25 cellular contexts compared by ENCODE assay signal in genomic region chr1:105641407-105641806, GRCh38.
DNase-seq lines count a peak whose midpoint lies in the region; ATAC-seq, FAIRE-seq and TF ChIP-seq lines count a peak whose summit lies in the region.
"Had no signal": no experiment of that assay in that cellular context is flagged by ENCODE, and none has a peak within 500 bp of the region (broad histone marks: within the 10 kb centered on the region; RNA-seq: fewer than 3 reads in every experiment).

No MANE protein-coding gene starts in this region.

- CTCF ChIA-PET in GM12878 (lab: Yijun Ruan, JAX): interaction anchor here (1.7 kb wide), 1 partner anchor 14 kb away, joined by 5 read pairs; no protein-coding TSS in a partner anchor

- H3K9me3 Mint-ChIP-seq in H9: peaks cover 0 to 4% of the 10 kb centered on the region in 2 experiments; a peak in 2 of 5 replicates
- H3K9me3 Mint-ChIP-seq in T-helper 2 cell treated with Interferon-gamma antibody and Interleukin-4, amounts not matched to agents 5 μg/mL and 100 μg/mL, for 36 hours: peaks cover 42% of the 10 kb centered on the region

- no peak for TF ChIP-seq EP300 in GM12878 (IDR thresholded peaks at IDR 0.05; ENCODE audit: borderline replicate concordance in 1 of 2, control insufficient read depth in 1 of 2, low read depth in 2 of 2, low read length in 2 of 2)

- H2BK20ac ChIP-seq in H9 (ENCODE audit: low read depth, low read length, poor library complexity, severe bottlenecking): no peak overlapping the region

- H2BK12ac ChIP-seq in H9 (ENCODE audit: insufficient read length, low read depth, low read length): no peak overlapping the region

- no peaks in the 10 kb centered on the region for H3K27me3 ChIP-seq in H9 (ENCODE audit: insufficient read depth, low read length)
- H3K27me3 ChIP-seq in GM12878 (replicated peaks in 1 of 2; ENCODE audit: control insufficient read depth in 2 of 2, insufficient read depth in 2 of 2, low read length in 1 of 2): no peaks in the 10 kb centered on the region
- H3K27me3 ChIP-seq: BLaER1 treated with 17β-estradiol and CSF1 and Interleukin-3, amounts not matched to agents 10 nM and 100 nM; SJSA1 had no signal

- no peak overlapping the region for H3K56ac ChIP-seq in H9 (ENCODE audit: insufficient read length, low read depth, low read length)

- H3K23ac ChIP-seq in H9 (ENCODE audit: insufficient read length, low read depth, low read length): no peak overlapping the region

- BruUV-seq in GM12878 (replicated peaks; lab: Mats Ljungman, UMichigan): no TSS peak

- H4K20me1 ChIP-seq in H9 (ENCODE audit: control insufficient read depth, insufficient read depth, insufficient read length): no peaks in the 10 kb centered on the region
- H4K20me1 ChIP-seq in GM12878 (ENCODE audit: control insufficient read depth, insufficient read depth): no peaks in the 10 kb centered on the region
- H4K20me1 ChIP-seq: BLaER1 treated with 17β-estradiol and CSF1 and Interleukin-3, amounts not matched to agents 10 nM and 100 nM had no signal

- no peak overlapping the region for H2AFZ ChIP-seq in H9 (ENCODE audit: low read length)
- no peak overlapping the region for H2AFZ ChIP-seq in GM12878 (ENCODE audit: control insufficient read depth, low read depth, low read length)

- intact Hi-C loops in GM12878 (cut with micrococcal nuclease; ENCODE audit: unreplicated experiment) (no loop called here), kidney (cut with DNase I) (no loop called here)

- no peaks in the 10 kb centered on the region for H3K23me2 ChIP-seq in H9 (ENCODE audit: insufficient read length, low read depth, low read length, poor library complexity, severe bottlenecking)

- POLR2A ChIA-PET in GM12878 (lab: Charles Lee): no interaction called here

- TF ChIP-seq CTCF in H9 (conservative IDR thresholded peaks at IDR 0.05) (peak; percentile 41; the same call in 1 of the 3 replicates), NB4 (IDR thresholded peaks at IDR 0.05; ENCODE audit: low read depth, low read length) (no peak), GM12878 (IDR thresholded peaks at IDR 0.05 in 2 of 3, conservative IDR thresholded peaks at IDR 0.05 in 1 of 3; ENCODE audit: control insufficient read depth in 2 of 3, extremely low read depth in 1 of 3, insufficient read depth in 1 of 3, low read depth in 3 of 3, low read length in 3 of 3) (no peak), kidney (IDR thresholded peaks at IDR 0.05; ENCODE audit: borderline replicate concordance, extremely low read depth, insufficient read depth) (no peak)

- no peak overlapping the region for H2AK5ac ChIP-seq in H9 (ENCODE audit: insufficient read length, low read length)

- no peaks in the 10 kb centered on the region for H3K36me3 ChIP-seq in GM12878 (ENCODE audit: control insufficient read depth in 2 of 2, insufficient read depth in 2 of 2, low read length in 1 of 2)
- H3K36me3 ChIP-seq in kidney (ENCODE audit: control insufficient read depth in 1 of 2, insufficient read depth in 2 of 2, low read length in 2 of 2): no peaks in the 10 kb centered on the region
- H3K36me3 ChIP-seq: BLaER1 treated with 17β-estradiol and CSF1 and Interleukin-3, amounts not matched to agents 10 nM and 100 nM; HAP-1; SJSA1 had no signal

- no peak overlapping the region for H3K4me3 Mint-ChIP-seq in H9
- H3K4me3 Mint-ChIP-seq in T-helper 2 cell treated with Interferon-gamma antibody and Interleukin-4, amounts not matched to agents 5 μg/mL and 100 μg/mL, for 36 hours: no peak overlapping the region
- H3K4me3 Mint-ChIP-seq: CD4-positive, alpha-beta T cell; HFFc6; T-cell had no signal

- no peak overlapping the region for H4K8ac ChIP-seq in H9 (replicated peaks; ENCODE audit: insufficient read length, low read depth, low read length)

- DNase-seq in H9 (peak; percentile 37), NB4 (ENCODE audit: low read depth) (peak; percentile 6), GM12878 (ENCODE audit: low read depth, low spot score) (no peak), kidney (peak; percentile 17), NCI-H510A treated with DMSO at 0.1 percent for 48 hours (lab: John Stamatoyannopoulos, UW) (no peak)
- DNase-seq in T-helper 2 cell treated with Interferon-gamma antibody and Interleukin-4, amounts not matched to agents 5 μg/mL and 100 μg/mL, for 36 hours (ENCODE audit: low spot score): no peak
- DNase-seq: CD4-positive, alpha-beta T cell; HFFc6; KBM-7; NCI-H2029; NCI-H446; NCI-H526; NCI-H82; NK-92 treated with Interleukin-12 subunit alpha and Interleukin-12 subunit beta, amount 100 ng/mL, for 24 hours; Right ventricle myocardium superior; RPMI8226; T-cell had no signal

- no peak overlapping the region for H3K18ac ChIP-seq in H9 (ENCODE audit: insufficient read length, low read depth, low read length)

- no CpG with 5 or more reads among the region's 1 CpG for WGBS in H9 (ENCODE audit: extremely low coverage, insufficient read length, low lambda C conversion rate)
- WGBS in GM12878 (ENCODE audit: insufficient coverage, insufficient replicate concordance, low lambda C conversion rate, missing lambda C conversion rate): 6% methylated on average over 1 of the region's 1 CpG

- no peak for TF ChIP-seq RAD21 in GM12878 (IDR thresholded peaks at IDR 0.05; ENCODE audit: insufficient read depth, low read depth, low read length)

- ATAC-seq in GM12878 (peak; percentile 56; the same call in 2 of the 3 replicates), HG03095 (IDR thresholded peaks at IDR 0.05; ENCODE audit: unreplicated experiment) (no peak)
- ATAC-seq: A549, T-cell had no signal

- no peaks in the 10 kb centered on the region for H3K79me1 ChIP-seq in H9 (ENCODE audit: insufficient read depth, low read depth, low read length, poor library complexity, severe bottlenecking)

- no peak overlapping the region; a peak in 1 of 7 replicates for H3K27ac Mint-ChIP-seq in H9
- H3K27ac Mint-ChIP-seq in T-helper 2 cell treated with Interferon-gamma antibody and Interleukin-4, amounts not matched to agents 5 μg/mL and 100 μg/mL, for 36 hours: no peak overlapping the region
- H3K27ac Mint-ChIP-seq: CD4-positive, alpha-beta T cell; HFFc6; T-cell had no signal

- no peaks in the 10 kb centered on the region for H3K9me3 ChIP-seq in H9 (ENCODE audit: control insufficient read depth, low read depth, low read length)
- no peaks in the 10 kb centered on the region for H3K9me3 ChIP-seq in GM12878 (replicated peaks; ENCODE audit: control insufficient read depth, insufficient read depth, low read length)
- H3K9me3 ChIP-seq in kidney (ENCODE audit: control insufficient read depth in 1 of 2, low read length in 2 of 2): no peaks in the 10 kb centered on the region
- H3K9me3 ChIP-seq: A549; BLaER1 treated with 17β-estradiol and CSF1 and Interleukin-3, amounts not matched to agents 10 nM and 100 nM; HAP-1; SJSA1 had no signal

- no peak overlapping the region for H3K4ac ChIP-seq in H9 (ENCODE audit: low read depth, low read length)

- no peak overlapping the region for H3K27ac ChIP-seq in H9 (ENCODE audit: insufficient read length, low read depth, low read length)
- H3K27ac ChIP-seq in GM12878 (ENCODE audit: control insufficient read depth, insufficient read depth): no peak overlapping the region
- no peak overlapping the region for H3K27ac ChIP-seq in kidney (ENCODE audit: low read depth in 2 of 2, low read length in 2 of 2)
- H3K27ac ChIP-seq: A549; BLaER1 treated with 17β-estradiol and CSF1 and Interleukin-3, amounts not matched to agents 10 nM and 100 nM; SJSA1 had no signal

- SMC1A ChIA-PET in GM12878 (lab: Charles Lee; ENCODE audit: uncharacterized antibody, unreplicated experiment): no interaction called here

- FAIRE-seq in GM12878 (lab: Jason Lieb, UNC) (no peak), kidney (lab: Jason Lieb, UNC) (no peak)
- FAIRE-seq: A549, D721Med, G401.6, GM12891 had no signal

- no peaks in the 10 kb centered on the region for H3K79me2 ChIP-seq in H9 (ENCODE audit: insufficient read depth, low read length)
- H3K79me2 ChIP-seq in GM12878 (ENCODE audit: control insufficient read depth, insufficient read depth, low read length): no peaks in the 10 kb centered on the region

- H4K5ac ChIP-seq in H9 (ENCODE audit: insufficient read length, low read depth, low read length): no peak overlapping the region

- H2BK5ac ChIP-seq in H9 (ENCODE audit: insufficient read length, low read length): no peak overlapping the region

- no peak overlapping the region for H4K91ac ChIP-seq in H9 (ENCODE audit: insufficient read length, low read depth, low read length)

- H3K9ac ChIP-seq in H9 (ENCODE audit: extremely low read depth, insufficient read length, low read length) (no peak overlapping the region), GM12878 (ENCODE audit: control insufficient read depth, insufficient read depth, low read length) (no peak overlapping the region), kidney (ENCODE audit: low read length in 2 of 2) (no peak overlapping the region)
- H3K9ac ChIP-seq: BLaER1 treated with 17β-estradiol and CSF1 and Interleukin-3, amounts not matched to agents 10 nM and 100 nM had no signal

- H3K14ac ChIP-seq in H9 (ENCODE audit: insufficient read depth, low read length): no peak overlapping the region

- H2BK120ac ChIP-seq in H9 (ENCODE audit: low read depth, low read length, poor library complexity, severe bottlenecking): no peak overlapping the region

- no peaks in the 10 kb centered on the region for H3K36me3 Mint-ChIP-seq in H9 (ENCODE audit: insufficient read depth in 1 of 3, low read depth in 3 of 3)
- no peaks in the 10 kb centered on the region for H3K36me3 Mint-ChIP-seq in T-helper 2 cell treated with Interferon-gamma antibody and Interleukin-4, amounts not matched to agents 5 μg/mL and 100 μg/mL, for 36 hours (ENCODE audit: low read depth)
- H3K36me3 Mint-ChIP-seq: T-cell had no signal

- TF ChIP-seq POLR2A in NB4 (IDR thresholded peaks at IDR 0.05; ENCODE audit: extremely low read depth, insufficient read length) (no peak), GM12878 (IDR thresholded peaks at IDR 0.05; ENCODE audit: low read depth, low read length) (no peak)

- no peak overlapping the region for H3T11ph ChIP-seq in H9 (ENCODE audit: low read length)

- H3K4me3 ChIP-seq in NB4 (ENCODE audit: low read depth, low read length): no peak overlapping the region
- H3K4me3 ChIP-seq in GM12878: no peak overlapping the region
- no peak overlapping the region for H3K4me3 ChIP-seq in kidney (ENCODE audit: low read length in 2 of 2)
- H3K4me3 ChIP-seq: A549; BLaER1 treated with 17β-estradiol and CSF1 and Interleukin-3, amounts not matched to agents 10 nM and 100 nM; HAP-1; SJSA1 had no signal

- H2BK15ac ChIP-seq in H9 (ENCODE audit: low read depth, low read length): no peak overlapping the region

- RAD21 ChIA-PET in GM12878 (lab: Charles Lee; ENCODE audit: unreplicated experiment): no interaction called here

- no peaks in the 10 kb centered on the region for H3K4me1 ChIP-seq in H9 (ENCODE audit: insufficient read depth, low read length)
- H3K4me1 ChIP-seq in GM12878 (ENCODE audit: control insufficient read depth, insufficient read depth, low read length): no peaks in the 10 kb centered on the region
- no peaks in the 10 kb centered on the region for H3K4me1 ChIP-seq in kidney (ENCODE audit: control insufficient read depth in 1 of 2, insufficient read depth in 1 of 2, low read depth in 1 of 2, low read length in 2 of 2)
- H3K4me1 ChIP-seq: A549; BLaER1 treated with 17β-estradiol and CSF1 and Interleukin-3, amounts not matched to agents 10 nM and 100 nM; HAP-1; SJSA1 had no signal

- in situ Hi-C loops in GM12878 (cut with MboI): no loop called here

- no peaks in the 10 kb centered on the region for H3K27me3 Mint-ChIP-seq in H9 (ENCODE audit: low read depth)
- H3K27me3 Mint-ChIP-seq in T-helper 2 cell treated with Interferon-gamma antibody and Interleukin-4, amounts not matched to agents 5 μg/mL and 100 μg/mL, for 36 hours (ENCODE audit: low read depth): no peaks in the 10 kb centered on the region
- H3K27me3 Mint-ChIP-seq: CD4-positive, alpha-beta T cell; T-cell had no signal

- H3K4me2 ChIP-seq in H9 (ENCODE audit: insufficient read depth, insufficient read length, low read length) (no peak overlapping the region), GM12878 (ENCODE audit: control insufficient read depth, insufficient read depth) (no peak overlapping the region)
- H3K4me2 ChIP-seq: A549; BLaER1 treated with 17β-estradiol and CSF1 and Interleukin-3, amounts not matched to agents 10 nM and 100 nM had no signal

- no peaks in the 10 kb centered on the region for H3K4me1 Mint-ChIP-seq in H9
- no peaks in the 10 kb centered on the region for H3K4me1 Mint-ChIP-seq in T-helper 2 cell treated with Interferon-gamma antibody and Interleukin-4, amounts not matched to agents 5 μg/mL and 100 μg/mL, for 36 hours (ENCODE audit: low read depth)
- H3K4me1 Mint-ChIP-seq: T-cell had no signal

Comparison
In these comparisons a context has a peak if more than half of its experiments do, and no peak if none do; other contexts are left out.
1. DNase-seq: peak in H9 (single experiment), NB4 (single experiment) and kidney (single experiment); none in GM12878 (single experiment), NCI-H510A treated with DMSO at 0.1 percent for 48 hours (single experiment) and T-helper 2 cell treated with Interferon-gamma antibody and Interleukin-4, amounts not matched to agents 5 μg/mL and 100 μg/mL, for 36 hours (single experiment).